In the genomic region with DNA sequence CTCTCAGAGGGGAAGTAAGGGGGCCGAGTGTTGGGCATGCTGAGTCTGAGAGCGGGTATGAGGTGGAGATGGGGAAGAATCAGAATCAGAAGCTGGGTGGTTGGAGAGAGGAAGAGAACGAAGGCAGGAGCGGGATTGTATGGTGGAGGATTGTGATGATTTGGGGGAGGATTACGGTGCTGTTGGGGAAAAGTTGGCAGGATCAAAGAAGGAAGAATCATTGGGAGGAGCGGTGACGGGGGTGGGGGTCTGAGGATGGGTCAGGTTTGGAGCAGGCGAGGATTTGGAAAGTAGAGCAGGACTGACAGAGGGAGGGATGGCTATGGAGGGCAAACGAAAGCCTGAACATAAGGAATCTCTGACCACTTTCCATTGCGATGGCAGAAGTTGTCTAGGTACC, we compare ENCODE assay signal across 17 cellular contexts. TPM values are rescaled to one million over a fixed set of nuclear protein-coding genes. Genes with fewer than 3 reads are reported as not detected.
DNase-seq lines count a peak whose midpoint lies in the region; ATAC-seq, FAIRE-seq and TF ChIP-seq lines count a peak whose summit lies in the region.
"Had no signal": no experiment of that assay in that cellular context is flagged by ENCODE, and none has a peak within 500 bp of the region (broad histone marks: within the 10 kb centered on the region; RNA-seq: fewer than 3 reads in every experiment).

No MANE protein-coding gene starts in this region.

- H3K23ac ChIP-seq in trophoblast cell (ENCODE audit: low read length), result no peak overlapping the region

- no peak for FAIRE-seq in GM12878 (lab: Jason Lieb, UNC)
- FAIRE-seq: A549, GM19239 had no signal

- TF ChIP-seq CTCF in Calu3 (IDR thresholded peaks at IDR 0.05; ENCODE audit: unreplicated experiment) (no peak), GM12878 (IDR thresholded peaks at IDR 0.05 in 2 of 3, conservative IDR thresholded peaks at IDR 0.05 in 1 of 3; ENCODE audit: control insufficient read depth in 2 of 3, extremely low read depth in 1 of 3, insufficient read depth in 1 of 3, low read depth in 3 of 3, low read length in 3 of 3) (no peak), neural crest cell (conservative IDR thresholded peaks at IDR 0.05) (no peak), testis (IDR thresholded peaks at IDR 0.05) (no peak)

- H3K4ac ChIP-seq in trophoblast cell (ENCODE audit: low read depth, low read length), result no peak overlapping the region

- H4K8ac ChIP-seq in trophoblast cell (ENCODE audit: low read depth, low read length), result no peak overlapping the region

- RAD21 ChIA-PET in GM12878 (lab: Charles Lee; ENCODE audit: unreplicated experiment), result no interaction called here

- no peak overlapping the region for H2BK12ac ChIP-seq in trophoblast cell (ENCODE audit: low read length)

- H3K4me2 ChIP-seq in GM12878 (ENCODE audit: control insufficient read depth, insufficient read depth) (no peak overlapping the region), trophoblast cell (ENCODE audit: low read length) (no peak overlapping the region)
- H3K4me2 ChIP-seq: A549 had no signal

- H3K4me1 Mint-ChIP-seq in Calu3 (ENCODE audit: low read depth, unreplicated experiment) (no peaks in the 10 kb centered on the region), IgD-negative memory B cell (peaks cover 0 to 2% (median 0%) of the 10 kb centered on the region in 3 donors), neural crest cell (no peaks in the 10 kb centered on the region)

- H3K36me3 ChIP-seq in GM12878 (ENCODE audit: control insufficient read depth in 2 of 2, insufficient read depth in 2 of 2, low read length in 1 of 2) (peaks cover 12 to 26% of the 10 kb centered on the region in 2 experiments), testis (ENCODE audit: low read depth, missing control alignments) (no peaks in the 10 kb centered on the region), trophoblast cell (ENCODE audit: control insufficient read depth in 1 of 2, insufficient read depth in 2 of 2, low read length in 2 of 2) (peaks cover 19 to 27% of the 10 kb centered on the region in 2 experiments)

- no peak for TF ChIP-seq EP300 in GM12878 (IDR thresholded peaks at IDR 0.05; ENCODE audit: borderline replicate concordance in 1 of 2, control insufficient read depth in 1 of 2, low read depth in 2 of 2, low read length in 2 of 2)

- WGBS in GM12878 (ENCODE audit: insufficient coverage, insufficient replicate concordance, low lambda C conversion rate, missing lambda C conversion rate), result 98% methylated on average over 8 of the region's 10 CpGs
- WGBS in testis, 2 donors, result 94 to 97% methylated on average over 10 of the region's 10 CpGs
- WGBS in trophoblast cell (ENCODE audit: extremely low coverage, insufficient coverage, insufficient read length), result 100% methylated on average over 4 of the region's 10 CpGs

- peaks cover 31% of the 10 kb centered on the region for H3K9me3 ChIP-seq in GM12878 (replicated peaks; ENCODE audit: control insufficient read depth, insufficient read depth, low read length)
- no peaks in the 10 kb centered on the region for H3K9me3 ChIP-seq in testis
- H3K9me3 ChIP-seq in trophoblast cell (ENCODE audit: insufficient read depth, low read depth, low read length), result peaks cover 33% of the 10 kb centered on the region
- H3K9me3 ChIP-seq: BE2C had no signal

- H3K79me2 ChIP-seq in GM12878 (ENCODE audit: control insufficient read depth, insufficient read depth, low read length) (no peaks in the 10 kb centered on the region), trophoblast cell (ENCODE audit: control insufficient read depth, insufficient read depth, low read length, poor library complexity) (no peaks in the 10 kb centered on the region)

- no peak overlapping the region for H2BK5ac ChIP-seq in trophoblast cell (ENCODE audit: low read depth, low read length, poor library complexity)

- H3K9ac ChIP-seq in GM12878 (ENCODE audit: control insufficient read depth, insufficient read depth, low read length), result no peak overlapping the region
- H3K9ac ChIP-seq in trophoblast cell (ENCODE audit: low read length), result no peak overlapping the region

- H3K36me3 Mint-ChIP-seq in Calu3 (ENCODE audit: insufficient read depth, unreplicated experiment), result peaks cover 48% of the 10 kb centered on the region
- H3K36me3 Mint-ChIP-seq in IgD-negative memory B cell, result peaks cover 37% of the 10 kb centered on the region
- peaks cover 60% of the 10 kb centered on the region for H3K36me3 Mint-ChIP-seq in neural crest cell (ENCODE audit: low read depth)

- TF ChIP-seq POLR2A in GM12878 (IDR thresholded peaks at IDR 0.05; ENCODE audit: low read depth, low read length) (no peak), testis (IDR thresholded peaks at IDR 0.05) (no peak)

- H3K4me1 ChIP-seq in GM12878 (ENCODE audit: control insufficient read depth, insufficient read depth, low read length), result no peaks in the 10 kb centered on the region
- no peaks in the 10 kb centered on the region for H3K4me1 ChIP-seq in testis
- H3K4me1 ChIP-seq in trophoblast cell (ENCODE audit: control insufficient read depth in 1 of 2, insufficient read depth in 2 of 2, low read length in 2 of 2), result no peaks in the 10 kb centered on the region
- H3K4me1 ChIP-seq: A549, BE2C had no signal

- H2AFZ ChIP-seq in GM12878 (ENCODE audit: control insufficient read depth, low read depth, low read length), result no peak overlapping the region
- no peak overlapping the region for H2AFZ ChIP-seq in trophoblast cell (ENCODE audit: insufficient read depth, low read length, poor library complexity)

- H3K4me3 ChIP-seq in GM12878 (no peak overlapping the region), testis (no peak overlapping the region), trophoblast cell (ENCODE audit: low read depth, low read length) (no peak overlapping the region)
- H3K4me3 ChIP-seq: A549 had no signal

- H3K18ac ChIP-seq in trophoblast cell (ENCODE audit: low read length), result no peak overlapping the region

- intact Hi-C loops in Calu3 (cut with micrococcal nuclease; ENCODE audit: unreplicated experiment) (no loop called here), GM12878 (cut with micrococcal nuclease; ENCODE audit: unreplicated experiment) (no loop called here), testis (cut with DNase I; ENCODE audit: low total_unique reads) (no loop called here)

- H3K27me3 Mint-ChIP-seq in Calu3 (ENCODE audit: unreplicated experiment), result no peaks in the 10 kb centered on the region
- no peaks in the 10 kb centered on the region for H3K27me3 Mint-ChIP-seq in IgD-negative memory B cell
- H3K27me3 Mint-ChIP-seq in neural crest cell (ENCODE audit: low read depth), result peaks cover 12% of the 10 kb centered on the region
- H3K27me3 Mint-ChIP-seq: CD4-positive, alpha-beta memory T cell had no signal

- H3K4me3 Mint-ChIP-seq in Calu3 (ENCODE audit: low read depth, unreplicated experiment) (no peak overlapping the region), IgD-negative memory B cell (peak overlapping the region in 3 of 4 donors; percentile 26 to 63 (median 49)), neural crest cell (peak overlapping the region; percentile 58)

- no peak overlapping the region for H4K12ac ChIP-seq in trophoblast cell (ENCODE audit: low read depth, low read length)

- H2BK120ac ChIP-seq in trophoblast cell (ENCODE audit: insufficient read depth, low read length, poor library complexity), result no peak overlapping the region

- H4K20me1 ChIP-seq in GM12878 (ENCODE audit: control insufficient read depth, insufficient read depth), result no peaks in the 10 kb centered on the region

- DNase-seq in Calu3 (no peak), GM12878 (ENCODE audit: low read depth, low spot score) (no peak), neural crest cell (ENCODE audit: low read depth, low spot score) (no peak), HPDE6-E6E7 (ENCODE audit: extremely low spot score) (no peak), testis (no peak), trophoblast cell (no peak)
- no peak for DNase-seq in activated CD4-positive, alpha-beta T cell treated with anti-CD3 and anti-CD28 coated beads, Interleukin-2, amount 50 U/mL, for 4 hours
- DNase-seq: BE2C; CD4-positive, alpha-beta memory T cell; DND-41; GDM1; IMR-90 had no signal

- H2AK5ac ChIP-seq in trophoblast cell (ENCODE audit: low read length), result no peak overlapping the region

- peak overlapping the region; percentile 75 for H3K27ac Mint-ChIP-seq in Calu3 (ENCODE audit: unreplicated experiment)
- H3K27ac Mint-ChIP-seq in IgD-negative memory B cell, result no peak overlapping the region
- no peak overlapping the region for H3K27ac Mint-ChIP-seq in neural crest cell (ENCODE audit: unreplicated experiment)

- BruUV-seq in Calu3 (replicated peaks; lab: Mats Ljungman, UMichigan) (no TSS peak), GM12878 (replicated peaks; lab: Mats Ljungman, UMichigan) (no TSS peak)

- no peak for ATAC-seq in GM12878
- ATAC-seq: HCT116 had no signal

- no peaks in the 10 kb centered on the region for H3K79me1 ChIP-seq in trophoblast cell (ENCODE audit: low read length)

- H3K27me3 ChIP-seq in GM12878 (replicated peaks in 1 of 2; ENCODE audit: control insufficient read depth in 2 of 2, insufficient read depth in 2 of 2, low read length in 1 of 2) (no peaks in the 10 kb centered on the region), testis (no peaks in the 10 kb centered on the region), trophoblast cell (ENCODE audit: insufficient read depth, low read length) (no peaks in the 10 kb centered on the region)
- H3K27me3 ChIP-seq: BE2C had no signal

- H4K91ac ChIP-seq in trophoblast cell (ENCODE audit: low read depth, low read length), result no peak overlapping the region

- SMC1A ChIA-PET in GM12878 (lab: Charles Lee; ENCODE audit: uncharacterized antibody, unreplicated experiment), result no interaction called here

- POLR2A ChIA-PET in GM12878 (lab: Charles Lee), result interaction anchor here (0.6 to 0.8 kb wide), 2 partner anchors 20 to 49 kb away, joined by 3 read pairs; no protein-coding TSS in a partner anchor

- no peak for TF ChIP-seq RAD21 in GM12878 (IDR thresholded peaks at IDR 0.05; ENCODE audit: insufficient read depth, low read depth, low read length)

- H3K9me3 Mint-ChIP-seq in Calu3 (ENCODE audit: low read depth, unreplicated experiment) (peaks cover 14% of the 10 kb centered on the region), IgD-negative memory B cell (peaks cover 7 to 27% (median 11%) of the 10 kb centered on the region in 3 donors), neural crest cell (peaks cover 39% of the 10 kb centered on the region)

- no peak overlapping the region for H3K14ac ChIP-seq in trophoblast cell (ENCODE audit: low read length)

- CTCF ChIA-PET in Calu3 (lab: Charles Lee), result interaction anchor here (0.7 kb wide), 1 partner anchor 309 kb away, joined by 4 read pairs; no protein-coding TSS in a partner anchor
- CTCF ChIA-PET in GM12878 (lab: Yijun Ruan, JAX), result interaction anchor here (0.8 to 2.6 kb wide), 2 partner anchors 23 to 52 kb away, joined by 3 to 9 read pairs; a partner anchor contains a TSS

- H3K27ac ChIP-seq in GM12878 (ENCODE audit: control insufficient read depth, insufficient read depth), result no peak overlapping the region
- H3K27ac ChIP-seq in testis, result no peak overlapping the region
- H3K27ac ChIP-seq in trophoblast cell (ENCODE audit: low read depth, low read length), result no peak overlapping the region
- H3K27ac ChIP-seq: A549, C4-2B had no signal

- in situ Hi-C loops in GM12878 (cut with MboI), result no loop called here

RNA-seq across cellular contexts. Expression of a gene that starts 22.1 kb away (rescaled TPM):
- total RNA-seq in Calu3 (2022), result 65.5 and 66.0 TPM in 2 replicates
- polyA plus RNA-seq in IgD-negative memory B cell, result 33.0 TPM
- 118 and 122 TPM in 2 replicates for total RNA-seq in GM12878 (2013; cell fraction: nucleolus; rRNA removed)
- total RNA-seq in GM12878 (2014; rRNA removed), result 31.8 and 38.4 TPM in 2 replicates
- 35.9 and 38.8 TPM in 2 replicates for total RNA-seq in GM12878 (2014; rRNA removed; fragmentation: Illumina TruSeq; extraction: Trizol)
- 30.4 and 34.6 TPM in 2 replicates for total RNA-seq in GM12878 (2021)
- 17.4 TPM for polyA plus RNA-seq in GM12878 (2011; ENCODE audit: low read depth)
- 51.8 and 62.1 TPM in 2 replicates for polyA plus RNA-seq in GM12878 (2011; rRNA removed)
- polyA plus RNA-seq in GM12878 (2011; cell fraction: cytosol; rRNA removed), result 28.6 and 31.3 TPM in 2 replicates
- 36.2 and 43.9 TPM in 2 replicates for polyA plus RNA-seq in GM12878 (2011; cell fraction: nucleus; rRNA removed)
- polyA plus RNA-seq in GM12878 (2012), result 17.5 and 18.7 TPM in 2 replicates
- polyA plus RNA-seq in GM12878 (2014; fragmentation: Illumina TruSeq; extraction: Trizol), result 34.2 and 43.0 TPM in 2 replicates
- 10 to 100 TPM; 37.3 to 41.6 TPM for polyA plus RNA-seq in GM12878 (2014; fragmentation: Nextera tagmentation; extraction: Ambion mirVana)
- polyA plus RNA-seq in GM12878 (2014; rRNA removed), result 27.9 and 32.8 TPM in 2 replicates
- 10 to 100 TPM; 41.3 to 49.9 TPM for polyA plus RNA-seq in GM12878 (2016; fragmentation: Nextera tagmentation; extraction: Ambion mirVana)
- 39.4 and 42.8 TPM in 2 replicates for polyA minus RNA-seq in GM12878 (2011; rRNA and poly(A)+ RNA removed)
- 30.1 and 37.7 TPM in 2 replicates for polyA minus RNA-seq in GM12878 (2011; cell fraction: cytosol; rRNA and poly(A)+ RNA removed)
- polyA minus RNA-seq in GM12878 (2011; cell fraction: nucleus; rRNA and poly(A)+ RNA removed), result 39.8 and 67.5 TPM in 2 replicates
- total RNA-seq in neural crest cell, result 70.4 and 71.7 TPM in 2 replicates
- 10 to 100 TPM; 14.9 to 22.7 TPM for total RNA-seq in testis
- 4.6 TPM for polyA plus RNA-seq in testis (ENCODE audit: insufficient read depth, low read depth, low replicate concordance)
- polyA plus RNA-seq in trophoblast cell (2013), result 22.0 and 22.4 TPM in 2 replicates
